Comparison of ENCODE assay signal across 19 cellular contexts in the genomic region with DNA sequence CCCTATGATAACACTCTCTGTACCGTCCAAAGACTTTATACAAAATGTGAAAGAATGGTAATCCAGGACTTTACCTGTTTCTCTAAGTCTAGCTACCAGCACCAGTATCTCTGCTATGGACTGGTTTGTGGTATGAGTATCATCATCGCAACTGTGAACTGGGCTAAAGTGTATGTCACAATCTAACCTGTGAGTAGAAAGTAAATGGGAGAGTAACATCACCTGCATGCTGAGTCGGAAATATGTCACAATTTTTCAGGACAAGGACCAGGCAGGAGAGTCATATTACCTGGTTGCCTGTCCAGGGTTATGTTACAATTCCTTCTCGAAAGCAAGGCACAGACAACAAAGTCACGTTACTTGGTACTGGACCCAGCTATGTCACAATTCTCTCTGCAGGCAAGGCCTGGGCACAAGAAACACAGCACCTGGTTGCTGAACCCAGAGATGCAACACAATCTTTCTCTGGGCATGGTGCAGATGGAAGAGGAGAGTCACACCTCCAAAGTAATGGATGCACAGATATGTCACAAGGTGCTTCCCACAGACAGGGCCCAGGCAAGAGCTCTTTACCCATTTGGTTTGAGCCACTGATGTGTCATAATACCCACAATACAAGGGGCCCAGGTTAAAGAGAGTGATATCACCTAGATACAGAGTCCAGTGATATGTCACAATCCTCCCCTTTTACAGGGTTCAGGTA. TPM values are rescaled to one million over a fixed set of nuclear protein-coding genes. Genes with fewer than 3 reads are reported as not detected.
DNase-seq lines count a peak whose midpoint lies in the region; ATAC-seq and TF ChIP-seq lines count a peak whose summit lies in the region.
"Had no signal": no experiment of that assay in that cellular context is flagged by ENCODE, and none has a peak within 500 bp of the region (broad histone marks: within the 10 kb centered on the region; RNA-seq: fewer than 3 reads in every experiment).

No MANE protein-coding gene starts in this region.

- peaks cover 11% of the 10 kb centered on the region for H3K4me1 Mint-ChIP-seq in activated CD4-positive, alpha-beta T cell treated with anti-CD3 and anti-CD28 coated beads for 36 hours
- peaks cover 14% of the 10 kb centered on the region for H3K4me1 Mint-ChIP-seq in activated naive CD8-positive, alpha-beta T cell treated with anti-CD3 and anti-CD28 coated beads, Interleukin-2, amount 50 U/mL, for 24 hours
- peaks cover 12% of the 10 kb centered on the region for H3K4me1 Mint-ChIP-seq in activated naive CD8-positive, alpha-beta T cell treated with anti-CD3 and anti-CD28 coated beads for 36 hours
- no peaks in the 10 kb centered on the region for H3K4me1 Mint-ChIP-seq in endothelial cell (ENCODE audit: unreplicated experiment)

- no peak overlapping the region for H3K14ac ChIP-seq in trophoblast cell (ENCODE audit: low read length)

- no peak overlapping the region for H4K8ac ChIP-seq in trophoblast cell (ENCODE audit: low read depth, low read length)

- POLR2A ChIA-PET in activated CD4-positive, alpha-beta T cell treated with anti-CD3 and anti-CD28 coated beads for 36 hours (lab: Charles Lee) = interaction anchor here (1.0 kb wide), 1 partner anchor 11 kb away, joined by 6 read pairs; no protein-coding TSS in a partner anchor

- H3K27ac ChIP-seq in trophoblast cell (ENCODE audit: low read depth, low read length) = no peak overlapping the region
- H3K27ac ChIP-seq: BLaER1 had no signal

- H3K23ac ChIP-seq in trophoblast cell (ENCODE audit: low read length) = no peak overlapping the region

- WGBS in trophoblast cell (ENCODE audit: extremely low coverage, insufficient coverage, insufficient read length) = no CpG with 5 or more reads among the region's 5 CpGs

- peak; percentile 30 for ATAC-seq in activated CD4-positive, alpha-beta T cell treated with anti-CD3 and anti-CD28 coated beads for 36 hours
- ATAC-seq in activated naive CD8-positive, alpha-beta T cell treated with anti-CD3 and anti-CD28 coated beads, Interleukin-2, amount 50 U/mL, for 24 hours = peak; percentile 59
- ATAC-seq: GM12878, GM23338 had no signal

- H3K18ac ChIP-seq in trophoblast cell (ENCODE audit: low read length) = no peak overlapping the region

- CTCF ChIA-PET in activated CD4-positive, alpha-beta T cell treated with anti-CD3 and anti-CD28 coated beads for 36 hours (lab: Charles Lee) = interaction anchor here (0.6 to 1.4 kb wide), 3 partner anchors 9 to 17 kb away, joined by 3 to 4 read pairs (median 3); no protein-coding TSS in a partner anchor

- H3K9me3 ChIP-seq in trophoblast cell (ENCODE audit: insufficient read depth, low read depth, low read length) = no peaks in the 10 kb centered on the region
- H3K9me3 ChIP-seq: BLaER1 had no signal

- no peak overlapping the region for H3K9ac ChIP-seq in trophoblast cell (ENCODE audit: low read length)
- H3K9ac ChIP-seq: BLaER1 had no signal

- peaks cover 28 to 62% of the 10 kb centered on the region in 2 experiments for H3K36me3 ChIP-seq in trophoblast cell (ENCODE audit: control insufficient read depth in 1 of 2, insufficient read depth in 2 of 2, low read length in 2 of 2)

- H3K36me3 Mint-ChIP-seq in activated CD4-positive, alpha-beta T cell treated with anti-CD3 and anti-CD28 coated beads for 36 hours (ENCODE audit: low read depth) = peaks cover 69% of the 10 kb centered on the region
- peaks cover 72% of the 10 kb centered on the region for H3K36me3 Mint-ChIP-seq in activated naive CD8-positive, alpha-beta T cell treated with anti-CD3 and anti-CD28 coated beads, Interleukin-2, amount 50 U/mL, for 24 hours (ENCODE audit: low read depth)
- H3K36me3 Mint-ChIP-seq in activated naive CD8-positive, alpha-beta T cell treated with anti-CD3 and anti-CD28 coated beads for 36 hours = peaks cover 71% of the 10 kb centered on the region
- peaks cover 54% of the 10 kb centered on the region for H3K36me3 Mint-ChIP-seq in endothelial cell (ENCODE audit: low read depth, unreplicated experiment)

- H3K79me2 ChIP-seq in trophoblast cell (ENCODE audit: control insufficient read depth, insufficient read depth, low read length, poor library complexity) = no peaks in the 10 kb centered on the region

- H4K12ac ChIP-seq in trophoblast cell (ENCODE audit: low read depth, low read length) = no peak overlapping the region

- H3K4me1 ChIP-seq in trophoblast cell (ENCODE audit: control insufficient read depth in 1 of 2, insufficient read depth in 2 of 2, low read length in 2 of 2) = no peaks in the 10 kb centered on the region

- H2BK12ac ChIP-seq in trophoblast cell (ENCODE audit: low read length) = no peak overlapping the region

- H3K27me3 ChIP-seq in trophoblast cell (ENCODE audit: insufficient read depth, low read length) = no peaks in the 10 kb centered on the region
- H3K27me3 ChIP-seq: BLaER1 had no signal

- H3K4me3 Mint-ChIP-seq in activated CD4-positive, alpha-beta T cell treated with anti-CD3 and anti-CD28 coated beads for 36 hours = no peak overlapping the region
- H3K4me3 Mint-ChIP-seq in activated naive CD8-positive, alpha-beta T cell treated with anti-CD3 and anti-CD28 coated beads, Interleukin-2, amount 50 U/mL, for 24 hours = no peak overlapping the region
- H3K4me3 Mint-ChIP-seq in activated naive CD8-positive, alpha-beta T cell treated with anti-CD3 and anti-CD28 coated beads for 36 hours = no peak overlapping the region
- peak overlapping the region; percentile 65 for H3K4me3 Mint-ChIP-seq in endothelial cell (ENCODE audit: unreplicated experiment)
- H3K4me3 Mint-ChIP-seq: CD14-positive monocyte; CD4-positive, alpha-beta memory T cell; GM23338 had no signal

- no peak overlapping the region for H2BK5ac ChIP-seq in trophoblast cell (ENCODE audit: low read depth, low read length, poor library complexity)

- no peak overlapping the region for H4K91ac ChIP-seq in trophoblast cell (ENCODE audit: low read depth, low read length)

- no peak overlapping the region for H2AK5ac ChIP-seq in trophoblast cell (ENCODE audit: low read length)

- DNase-seq in activated CD4-positive, alpha-beta T cell treated with anti-CD3 and anti-CD28 coated beads for 36 hours = no peak
- no peak for DNase-seq in activated CD4-positive, alpha-beta T cell treated with anti-CD3 and anti-CD28 coated beads, Interleukin-2, amount 50 U/mL, for 4 hours
- DNase-seq in activated naive CD8-positive, alpha-beta T cell treated with anti-CD3 and anti-CD28 coated beads, Interleukin-2, amount 50 U/mL, for 24 hours = no peak
- no peak for DNase-seq in activated naive CD8-positive, alpha-beta T cell treated with anti-CD3 and anti-CD28 coated beads for 36 hours
- no peak for DNase-seq in endothelial cell (ENCODE audit: low spot score)
- DNase-seq in trophoblast cell = peak; percentile 55 to 83
- no peak for DNase-seq in iPS-NIHi7 (ENCODE audit: extremely low spot score)
- no peak for DNase-seq in amniotic stem cell (lab: John Stamatoyannopoulos, UW)
- DNase-seq: 8988T; CD4-positive, alpha-beta memory T cell; DMS153; DND-41; EL; H7; IMR-90 had no signal

- H3K27me3 Mint-ChIP-seq in activated CD4-positive, alpha-beta T cell treated with anti-CD3 and anti-CD28 coated beads for 36 hours = no peaks in the 10 kb centered on the region
- H3K27me3 Mint-ChIP-seq in activated naive CD8-positive, alpha-beta T cell treated with anti-CD3 and anti-CD28 coated beads, Interleukin-2, amount 50 U/mL, for 24 hours = no peaks in the 10 kb centered on the region
- H3K27me3 Mint-ChIP-seq in activated naive CD8-positive, alpha-beta T cell treated with anti-CD3 and anti-CD28 coated beads for 36 hours = no peaks in the 10 kb centered on the region
- peaks cover 4% of the 10 kb centered on the region for H3K27me3 Mint-ChIP-seq in endothelial cell (ENCODE audit: unreplicated experiment)
- H3K27me3 Mint-ChIP-seq: CD4-positive, alpha-beta memory T cell had no signal

- H2AFZ ChIP-seq in trophoblast cell (ENCODE audit: insufficient read depth, low read length, poor library complexity) = no peak overlapping the region
- H2AFZ ChIP-seq: GM23338 had no signal

- intact Hi-C loops in activated CD4-positive, alpha-beta T cell treated with anti-CD3 and anti-CD28 coated beads for 36 hours (cut with DNase I, micrococcal nuclease) = no loop called here

- H2BK120ac ChIP-seq in trophoblast cell (ENCODE audit: insufficient read depth, low read length, poor library complexity) = no peak overlapping the region

- no peak for TF ChIP-seq CTCF in endothelial cell (IDR thresholded peaks at IDR 0.05; ENCODE audit: unreplicated experiment)

- H3K4me2 ChIP-seq in trophoblast cell (ENCODE audit: low read length) = no peak overlapping the region
- H3K4me2 ChIP-seq: BLaER1, GM23338 had no signal

- H3K79me1 ChIP-seq in trophoblast cell (ENCODE audit: low read length) = no peaks in the 10 kb centered on the region

- H3K9me3 Mint-ChIP-seq in activated CD4-positive, alpha-beta T cell treated with anti-CD3 and anti-CD28 coated beads for 36 hours (ENCODE audit: low read depth) = peaks cover 4% of the 10 kb centered on the region
- H3K9me3 Mint-ChIP-seq in activated naive CD8-positive, alpha-beta T cell treated with anti-CD3 and anti-CD28 coated beads, Interleukin-2, amount 50 U/mL, for 24 hours = peaks cover 5% of the 10 kb centered on the region
- H3K9me3 Mint-ChIP-seq in activated naive CD8-positive, alpha-beta T cell treated with anti-CD3 and anti-CD28 coated beads for 36 hours = peaks cover 1% of the 10 kb centered on the region
- no peaks in the 10 kb centered on the region for H3K9me3 Mint-ChIP-seq in endothelial cell (ENCODE audit: unreplicated experiment)
- H3K9me3 Mint-ChIP-seq: CD4-positive, alpha-beta memory T cell; GM23338 had no signal

- H3K4me3 ChIP-seq in trophoblast cell (ENCODE audit: low read depth, low read length) = no peak overlapping the region
- H3K4me3 ChIP-seq: BLaER1, GM12878, GM23338 had no signal

- no peak overlapping the region for H3K4ac ChIP-seq in trophoblast cell (ENCODE audit: low read depth, low read length)

- H3K27ac Mint-ChIP-seq in activated CD4-positive, alpha-beta T cell treated with anti-CD3 and anti-CD28 coated beads for 36 hours = no peak overlapping the region
- no peak overlapping the region for H3K27ac Mint-ChIP-seq in activated naive CD8-positive, alpha-beta T cell treated with anti-CD3 and anti-CD28 coated beads, Interleukin-2, amount 50 U/mL, for 24 hours
- H3K27ac Mint-ChIP-seq in activated naive CD8-positive, alpha-beta T cell treated with anti-CD3 and anti-CD28 coated beads for 36 hours = no peak overlapping the region
- no peak overlapping the region for H3K27ac Mint-ChIP-seq in endothelial cell (ENCODE audit: unreplicated experiment)
- H3K27ac Mint-ChIP-seq: CD14-positive monocyte, GM23338 had no signal

RNA-seq across cellular contexts. Expression of gene ZNF43, which starts 5.2 kb away (rescaled TPM):
- total RNA-seq in activated CD4-positive, alpha-beta T cell treated with anti-CD3 and anti-CD28 coated beads for 36 hours = 10 to 100 TPM; 31.7 to 38.6 TPM
- total RNA-seq in activated naive CD8-positive, alpha-beta T cell treated with anti-CD3 and anti-CD28 coated beads for 36 hours = 10 to 100 TPM; 26.0 to 26.5 TPM
- total RNA-seq in endothelial cell (ENCODE audit: unreplicated experiment) = 35.5 TPM
- 17.1 and 17.8 TPM in 2 replicates for polyA plus RNA-seq in trophoblast cell (2013)

Comparison
In these comparisons a context has a peak if more than half of its experiments do, and no peak if none do; other contexts are left out.
1. DNase-seq: peak in trophoblast cell (2 of 2); none in activated CD4-positive, alpha-beta T cell treated with anti-CD3 and anti-CD28 coated beads for 36 hours (single experiment), activated CD4-positive, alpha-beta T cell treated with anti-CD3 and anti-CD28 coated beads, Interleukin-2, amount 50 U/mL, for 4 hours (0 of 2), activated naive CD8-positive, alpha-beta T cell treated with anti-CD3 and anti-CD28 coated beads, Interleukin-2, amount 50 U/mL, for 24 hours (single experiment), activated naive CD8-positive, alpha-beta T cell treated with anti-CD3 and anti-CD28 coated beads for 36 hours (single experiment), endothelial cell (single experiment), iPS-NIHi7 (single experiment) and amniotic stem cell (single experiment).